In the genomic region with DNA sequence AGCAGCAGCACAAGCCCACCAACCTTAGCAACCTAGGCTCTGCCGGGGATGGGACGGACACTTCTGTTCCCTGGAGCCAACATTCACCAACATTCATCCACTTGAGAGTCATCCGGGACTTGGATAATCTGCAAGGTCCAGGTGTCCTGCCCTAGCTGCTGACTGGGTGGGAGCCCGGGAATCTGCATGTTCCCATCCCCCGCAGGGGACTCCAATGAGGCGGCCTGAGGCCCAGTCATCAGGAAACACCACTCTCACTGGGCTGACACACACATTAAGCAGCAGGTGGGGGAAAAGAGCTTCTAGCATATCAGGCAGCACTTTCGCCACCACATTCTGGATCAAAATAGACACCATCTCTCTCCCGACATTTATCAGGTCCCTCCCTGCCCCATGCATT, we compare ENCODE assay signal across 14 cellular contexts. TPM values are rescaled to one million over a fixed set of nuclear protein-coding genes. Genes with fewer than 3 reads are reported as not detected.
DNase-seq lines count a peak whose midpoint lies in the region; ATAC-seq and TF ChIP-seq lines count a peak whose summit lies in the region.
"Had no signal": no experiment of that assay in that cellular context is flagged by ENCODE, and none has a peak within 500 bp of the region (broad histone marks: within the 10 kb centered on the region; RNA-seq: fewer than 3 reads in every experiment).

No MANE protein-coding gene starts in this region.

- peak overlapping the region; percentile 97 for H2AFZ ChIP-seq in GM23338

- H3K4me3 ChIP-seq in GM23338 = no peak overlapping the region
- H3K4me3 ChIP-seq: prostate gland, tibial nerve had no signal

- H3F3A ChIP-seq in GM23338 (replicated peaks; ENCODE audit: low read depth) = 0 out of 2 replicates have a peak, but pooled peaks cover 5% of the 10 kb centered on the region

- peak overlapping the region; percentile 37 for H3K4me2 ChIP-seq in GM23338

- no peaks in the 10 kb centered on the region for H3K9me2 ChIP-seq in GM23338 (ENCODE audit: insufficient read depth)

- no peaks in the 10 kb centered on the region for H3K79me2 ChIP-seq in GM23338 (replicated peaks; ENCODE audit: insufficient read depth)

- TF ChIP-seq CTCF in 22Rv1 (IDR thresholded peaks at IDR 0.05) (no peak), GM23338 (conservative IDR thresholded peaks at IDR 0.05; ENCODE audit: low read depth in 2 of 2) (peak in 1 of 2 experiments; percentile 43; a peak in 2 of 4 replicates)

- no peaks in the 10 kb centered on the region for H3K36me3 Mint-ChIP-seq in GM23338 (ENCODE audit: low read depth)

- H3K27ac ChIP-seq in 22Rv1 (peak overlapping the region; percentile 58), GM23338 (ENCODE audit: low read depth) (no peak overlapping the region)
- H3K27ac ChIP-seq: prostate gland, tibial nerve had no signal

- no peaks in the 10 kb centered on the region for H3K9me3 Mint-ChIP-seq in GM23338

- no peaks in the 10 kb centered on the region for H3K27me3 ChIP-seq in GM23338 (ENCODE audit: insufficient read depth)

- DNase-seq in GM23338 (ENCODE audit: low spot score) (peak; percentile 71), NCI-H524 (lab: John Stamatoyannopoulos, UW) (peak; percentile 75 to 84), left ventricle myocardium superior (no peak), NCI-H2196 (lab: John Stamatoyannopoulos, UW; ENCODE audit: unreplicated experiment) (no peak), T-helper 2 cell (no peak)
- DNase-seq in activated CD4-positive, alpha-beta T cell treated with anti-CD3 and anti-CD28 coated beads for 1 hour = no peak
- DNase-seq: cerebellar nuclear complex; OCI-M1; stimulated activated CD4-positive, alpha-beta T cell treated with anti-CD3 and anti-CD28 coated beads, Interleukin-2, amount 100 ng/mL, for 24 hours; SW 1271 had no signal

- H3K4me1 Mint-ChIP-seq in GM23338 = peaks cover 34% of the 10 kb centered on the region

- H4K20me1 ChIP-seq in GM23338 (replicated peaks; ENCODE audit: insufficient read depth) = no peaks in the 10 kb centered on the region

- no peak overlapping the region for H3K27ac Mint-ChIP-seq in GM23338

- H3K36me3 ChIP-seq in GM23338 (ENCODE audit: insufficient read depth) = no peaks in the 10 kb centered on the region
- H3K36me3 ChIP-seq: prostate gland, tibial nerve had no signal

- intact Hi-C loops in left ventricle myocardium superior (cut with micrococcal nuclease) = no loop called here

- H3K27me3 Mint-ChIP-seq in GM23338 (ENCODE audit: insufficient read depth, low read depth, poor library complexity) = peaks cover 3% of the 10 kb centered on the region

- H3K4me3 Mint-ChIP-seq in GM23338 = no peak overlapping the region; the same call in 2 of the 3 replicates

- ATAC-seq in GM23338 (peak; percentile 58), left ventricle myocardium superior (peak; percentile 63), GM21619 (IDR thresholded peaks at IDR 0.05; ENCODE audit: unreplicated experiment) (no peak)

- peaks cover 33% of the 10 kb centered on the region for H3K4me1 ChIP-seq in GM23338 (ENCODE audit: insufficient read depth)
- H3K4me1 ChIP-seq: prostate gland, tibial nerve had no signal

TF ChIP-seq in GM23338, 12 proteins besides CTCF, POLR2A, EP300 and RAD21:
- TF ChIP-seq, protein P1, sequence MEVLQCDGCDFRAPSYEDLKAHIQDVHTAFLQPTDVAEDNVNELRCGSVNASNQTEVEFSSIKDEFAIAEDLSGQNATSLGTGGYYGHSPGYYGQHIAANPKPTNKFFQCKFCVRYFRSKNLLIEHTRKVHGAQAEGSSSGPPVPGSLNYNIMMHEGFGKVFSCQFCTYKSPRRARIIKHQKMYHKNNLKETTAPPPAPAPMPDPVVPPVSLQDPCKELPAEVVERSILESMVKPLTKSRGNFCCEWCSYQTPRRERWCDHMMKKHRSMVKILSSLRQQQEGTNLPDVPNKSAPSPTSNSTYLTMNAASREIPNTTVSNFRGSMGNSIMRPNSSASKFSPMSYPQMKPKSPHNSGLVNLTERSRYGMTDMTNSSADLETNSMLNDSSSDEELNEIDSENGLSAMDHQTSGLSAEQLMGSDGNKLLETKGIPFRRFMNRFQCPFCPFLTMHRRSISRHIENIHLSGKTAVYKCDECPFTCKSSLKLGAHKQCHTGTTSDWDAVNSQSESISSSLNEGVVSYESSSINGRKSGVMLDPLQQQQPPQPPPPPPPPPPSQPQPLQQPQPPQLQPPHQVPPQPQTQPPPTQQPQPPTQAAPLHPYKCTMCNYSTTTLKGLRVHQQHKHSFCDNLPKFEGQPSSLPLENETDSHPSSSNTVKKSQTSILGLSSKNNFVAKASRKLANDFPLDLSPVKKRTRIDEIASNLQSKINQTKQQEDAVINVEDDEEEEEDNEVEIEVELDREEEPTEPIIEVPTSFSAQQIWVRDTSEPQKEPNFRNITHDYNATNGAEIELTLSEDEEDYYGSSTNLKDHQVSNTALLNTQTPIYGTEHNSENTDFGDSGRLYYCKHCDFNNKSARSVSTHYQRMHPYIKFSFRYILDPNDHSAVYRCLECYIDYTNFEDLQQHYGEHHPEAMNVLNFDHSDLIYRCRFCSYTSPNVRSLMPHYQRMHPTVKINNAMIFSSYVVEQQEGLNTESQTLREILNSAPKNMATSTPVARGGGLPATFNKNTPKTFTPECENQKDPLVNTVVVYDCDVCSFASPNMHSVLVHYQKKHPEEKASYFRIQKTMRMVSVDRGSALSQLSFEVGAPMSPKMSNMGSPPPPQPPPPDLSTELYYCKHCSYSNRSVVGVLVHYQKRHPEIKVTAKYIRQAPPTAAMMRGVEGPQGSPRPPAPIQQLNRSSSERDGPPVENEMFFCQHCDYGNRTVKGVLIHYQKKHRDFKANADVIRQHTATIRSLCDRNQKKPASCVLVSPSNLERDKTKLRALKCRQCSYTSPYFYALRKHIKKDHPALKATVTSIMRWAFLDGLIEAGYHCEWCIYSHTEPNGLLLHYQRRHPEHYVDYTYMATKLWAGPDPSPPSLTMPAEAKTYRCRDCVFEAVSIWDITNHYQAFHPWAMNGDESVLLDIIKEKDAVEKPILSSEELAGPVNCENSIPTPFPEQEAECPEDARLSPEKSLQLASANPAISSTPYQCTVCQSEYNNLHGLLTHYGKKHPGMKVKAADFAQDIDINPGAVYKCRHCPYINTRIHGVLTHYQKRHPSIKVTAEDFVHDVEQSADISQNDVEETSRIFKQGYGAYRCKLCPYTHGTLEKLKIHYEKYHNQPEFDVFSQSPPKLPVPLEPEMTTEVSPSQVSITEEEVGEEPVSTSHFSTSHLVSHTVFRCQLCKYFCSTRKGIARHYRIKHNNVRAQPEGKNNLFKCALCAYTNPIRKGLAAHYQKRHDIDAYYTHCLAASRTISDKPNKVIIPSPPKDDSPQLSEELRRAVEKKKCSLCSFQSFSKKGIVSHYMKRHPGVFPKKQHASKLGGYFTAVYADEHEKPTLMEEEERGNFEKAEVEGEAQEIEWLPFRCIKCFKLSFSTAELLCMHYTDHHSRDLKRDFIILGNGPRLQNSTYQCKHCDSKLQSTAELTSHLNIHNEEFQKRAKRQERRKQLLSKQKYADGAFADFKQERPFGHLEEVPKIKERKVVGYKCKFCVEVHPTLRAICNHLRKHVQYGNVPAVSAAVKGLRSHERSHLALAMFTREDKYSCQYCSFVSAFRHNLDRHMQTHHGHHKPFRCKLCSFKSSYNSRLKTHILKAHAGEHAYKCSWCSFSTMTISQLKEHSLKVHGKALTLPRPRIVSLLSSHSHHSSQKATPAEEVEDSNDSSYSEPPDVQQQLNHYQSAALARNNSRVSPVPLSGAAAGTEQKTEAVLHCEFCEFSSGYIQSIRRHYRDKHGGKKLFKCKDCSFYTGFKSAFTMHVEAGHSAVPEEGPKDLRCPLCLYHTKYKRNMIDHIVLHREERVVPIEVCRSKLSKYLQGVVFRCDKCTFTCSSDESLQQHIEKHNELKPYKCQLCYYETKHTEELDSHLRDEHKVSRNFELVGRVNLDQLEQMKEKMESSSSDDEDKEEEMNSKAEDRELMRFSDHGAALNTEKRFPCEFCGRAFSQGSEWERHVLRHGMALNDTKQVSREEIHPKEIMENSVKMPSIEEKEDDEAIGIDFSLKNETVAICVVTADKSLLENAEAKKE (CRISPR knock-in tag; IDR thresholded peaks at IDR 0.05) = no peak
- TF ChIP-seq JUNB (IDR thresholded peaks at IDR 0.05; ENCODE audit: unreplicated experiment) = no peak
- no peak for TF ChIP-seq EZH2 (IDR thresholded peaks at IDR 0.05; ENCODE audit: low read depth, unreplicated experiment)
- no peak for TF ChIP-seq NANOG (IDR thresholded peaks at IDR 0.05; ENCODE audit: borderline replicate concordance)
- no peak for TF ChIP-seq EZH2phosphoT487 (IDR thresholded peaks at IDR 0.05; ENCODE audit: unreplicated experiment)
- no peak for TF ChIP-seq ZNF114 (CRISPR knock-in tag; IDR thresholded peaks at IDR 0.05)
- TF ChIP-seq STAT1 (IDR thresholded peaks at IDR 0.05; ENCODE audit: unreplicated experiment) = no peak
- no peak for TF ChIP-seq CREB1 (CRISPR knock-in tag; IDR thresholded peaks at IDR 0.05; ENCODE audit: low read depth)

RNA-seq across cellular contexts. Expression of a gene that starts 38.4 kb away (rescaled TPM):
- 13.3 and 13.4 TPM in 2 replicates for total RNA-seq in GM23338 (2014; rRNA removed; shearing (Covaris generic))
- 3.9 and 4.2 TPM in 2 replicates for polyA plus RNA-seq in GM23338 (2016; fragmentation: Nextera tagmentation; extraction: Ambion mirVana)
- total RNA-seq in left ventricle myocardium superior = 2.1 TPM

RNA-seq across cellular contexts. Expression of a gene that starts 52.7 kb away (rescaled TPM):
- total RNA-seq in GM23338 (2014; rRNA removed; shearing (Covaris generic)) = 7.1 and 8.8 TPM in 2 replicates
- 13.0 and 16.3 TPM in 2 replicates for polyA plus RNA-seq in GM23338 (2016; fragmentation: Nextera tagmentation; extraction: Ambion mirVana)
- 2,149 TPM for total RNA-seq in left ventricle myocardium superior

Comparison
In these comparisons a context has a peak if more than half of its experiments do, and no peak if none do; other contexts are left out.
1. DNase-seq: peak in GM23338 (single experiment) and NCI-H524 (2 of 2); none in left ventricle myocardium superior (single experiment), NCI-H2196 (single experiment), T-helper 2 cell (0 of 5) and activated CD4-positive, alpha-beta T cell treated with anti-CD3 and anti-CD28 coated beads for 1 hour (single experiment).
2. RNA of a gene that starts 52.7 kb away (total RNA-seq): 2,149 TPM in left ventricle myocardium superior (single experiment); 7.1 to 8.8 TPM in GM23338; every median in the first group is over 100 times any median in the second.